ENCODE assay signal across 8 cellular contexts in the genomic region with DNA sequence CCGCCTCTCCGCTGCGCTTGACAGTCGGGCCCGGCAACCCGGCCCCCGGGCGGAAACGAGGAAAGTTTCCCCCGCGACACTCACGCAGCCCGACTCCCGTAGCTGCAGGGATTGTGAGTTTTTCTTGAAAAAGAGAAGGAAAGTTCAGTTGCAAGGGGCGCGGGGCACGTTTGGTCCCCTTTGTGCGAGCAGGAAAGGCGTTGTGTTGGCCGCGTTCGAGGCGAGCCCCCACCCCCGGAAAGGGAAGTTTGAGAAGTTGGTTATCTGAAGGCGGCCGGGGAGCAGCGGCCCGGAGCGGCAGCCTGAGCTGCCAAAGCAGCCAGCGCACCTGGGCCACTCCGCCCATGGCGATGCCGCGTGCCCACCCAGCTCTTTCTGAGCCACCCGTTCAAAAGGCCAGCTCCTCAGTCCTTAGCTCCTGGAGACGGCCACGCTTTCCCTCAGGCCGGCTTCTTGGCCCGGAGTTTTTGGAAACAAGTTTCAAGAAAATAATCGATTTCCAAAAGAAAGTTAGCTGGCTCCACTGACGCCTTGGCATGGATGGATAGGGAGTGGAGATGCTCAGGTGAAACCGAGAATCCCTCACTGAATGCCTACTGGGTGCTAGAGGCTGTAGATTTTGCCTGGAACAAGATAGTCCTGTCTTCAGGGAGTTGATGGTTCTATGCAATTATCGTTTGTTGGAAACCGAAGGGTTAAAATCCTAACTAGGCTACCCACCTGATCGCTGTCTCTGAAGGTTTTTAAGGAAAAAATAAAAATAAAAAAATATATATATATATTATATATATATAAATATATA. TPM values are rescaled to one million over a fixed set of nuclear protein-coding genes. Genes with fewer than 3 reads are reported as not detected.
DNase-seq lines count a peak whose midpoint lies in the region; ATAC-seq, FAIRE-seq and TF ChIP-seq lines count a peak whose summit lies in the region.

No MANE protein-coding gene starts in this region.

- no peak for TF ChIP-seq EP300 in GM12878 (IDR thresholded peaks at IDR 0.05; ENCODE audit: borderline replicate concordance in 1 of 2, control insufficient read depth in 1 of 2, low read depth in 2 of 2, low read length in 2 of 2)

- no peak for FAIRE-seq in GM12878 (lab: Jason Lieb, UNC)

- H3K36me3 ChIP-seq in GM12878 (ENCODE audit: control insufficient read depth in 2 of 2, insufficient read depth in 2 of 2, low read length in 1 of 2): no peaks in the 10 kb centered on the region

- no peaks in the 10 kb centered on the region for H3K79me2 ChIP-seq in GM12878 (ENCODE audit: control insufficient read depth, insufficient read depth, low read length)

- SMC1A ChIA-PET in GM12878 (lab: Charles Lee; ENCODE audit: uncharacterized antibody, unreplicated experiment): interaction anchor here (0.7 to 1.6 kb wide), 4 partner anchors 15 to 524 kb away, joined by 3 to 5 read pairs (median 3); no protein-coding TSS in a partner anchor

- H3K4me2 ChIP-seq in GM12878 (ENCODE audit: control insufficient read depth, insufficient read depth): peak overlapping the region; percentile 89

- peak overlapping the region; percentile 94 for H3K4me3 Mint-ChIP-seq in T-helper 2 cell treated with Interferon-gamma antibody and Interleukin-4, amounts not matched to agents 5 μg/mL and 100 μg/mL, for 36 hours

- no peak for TF ChIP-seq CTCF in AG10803 (conservative IDR thresholded peaks at IDR 0.05; ENCODE audit: low read length)
- no peak for TF ChIP-seq CTCF in GM12878 (IDR thresholded peaks at IDR 0.05 in 2 of 3, conservative IDR thresholded peaks at IDR 0.05 in 1 of 3; ENCODE audit: control insufficient read depth in 2 of 3, extremely low read depth in 1 of 3, insufficient read depth in 1 of 3, low read depth in 3 of 3, low read length in 3 of 3)

- H3K4me3 ChIP-seq in AG10803 (ENCODE audit: low read length): peak overlapping the region; percentile 89
- peak overlapping the region; percentile 66 for H3K4me3 ChIP-seq in GM12878

- H3K27ac ChIP-seq in GM12878 (ENCODE audit: control insufficient read depth, insufficient read depth): no peak overlapping the region

- intact Hi-C loops in GM12878 (cut with micrococcal nuclease; ENCODE audit: unreplicated experiment): no loop called here

- no peaks in the 10 kb centered on the region; the same call in 2 of the 3 replicates for H3K9me3 ChIP-seq in GM12878 (replicated peaks; ENCODE audit: control insufficient read depth, insufficient read depth, low read length)

- POLR2A ChIA-PET in GM12878 (lab: Charles Lee): no interaction called here

- no peak overlapping the region for H3K9ac ChIP-seq in GM12878 (ENCODE audit: control insufficient read depth, insufficient read depth, low read length)

- no TSS peak for BruUV-seq in GM12878 (replicated peaks; lab: Mats Ljungman, UMichigan)

- RAD21 ChIA-PET in GM12878 (lab: Charles Lee; ENCODE audit: unreplicated experiment): interaction anchor here (1.1 to 1.9 kb wide), 3 partner anchors 34 to 132 kb away, joined by 3 to 8 read pairs (median 4); no protein-coding TSS in a partner anchor

- no peaks in the 10 kb centered on the region for H3K27me3 Mint-ChIP-seq in T-helper 2 cell treated with Interferon-gamma antibody and Interleukin-4, amounts not matched to agents 5 μg/mL and 100 μg/mL, for 36 hours (ENCODE audit: low read depth)

- H4K20me1 ChIP-seq in GM12878 (ENCODE audit: control insufficient read depth, insufficient read depth): no peaks in the 10 kb centered on the region

- no peak for TF ChIP-seq POLR2A in GM12878 (IDR thresholded peaks at IDR 0.05; ENCODE audit: low read depth, low read length)

- H3K4me1 ChIP-seq in GM12878 (ENCODE audit: control insufficient read depth, insufficient read depth, low read length): no peaks in the 10 kb centered on the region

- H3K36me3 Mint-ChIP-seq in T-helper 2 cell treated with Interferon-gamma antibody and Interleukin-4, amounts not matched to agents 5 μg/mL and 100 μg/mL, for 36 hours (ENCODE audit: low read depth): peaks cover 24% of the 10 kb centered on the region

- CTCF ChIA-PET in GM12878 (lab: Yijun Ruan, JAX): no interaction called here

- in situ Hi-C loops in GM12878 (cut with MboI): no loop called here

- DNase-seq in AG10803 (ENCODE audit: low read depth): no peak
- DNase-seq in T-helper 2 cell treated with Interferon-gamma antibody and Interleukin-4, amounts not matched to agents 5 μg/mL and 100 μg/mL, for 36 hours (ENCODE audit: low spot score): peak; percentile 71
- DNase-seq in GM12878 (ENCODE audit: low read depth, low spot score): no peak
- DNase-seq in iPS-NIHi7 (ENCODE audit: extremely low spot score): peak; percentile 60
- DNase-seq in stimulated activated CD4-positive, alpha-beta T cell treated with anti-CD3 and anti-CD28 coated beads, Interleukin-15, amount 100 ng/mL, for 1 hour (ENCODE audit: low read depth in 1 of 2, low spot score in 1 of 2): peak; percentile 47 to 50
- DNase-seq in epidermal melanocyte (ENCODE audit: insufficient read length, low spot score): no peak

- H3K9me3 Mint-ChIP-seq in T-helper 2 cell treated with Interferon-gamma antibody and Interleukin-4, amounts not matched to agents 5 μg/mL and 100 μg/mL, for 36 hours: no peaks in the 10 kb centered on the region

- peak; percentile 58 for ATAC-seq in GM19395 (IDR thresholded peaks at IDR 0.05; ENCODE audit: unreplicated experiment)
- ATAC-seq in HG03520 (IDR thresholded peaks at IDR 0.05; ENCODE audit: unreplicated experiment): peak; percentile 35
- peak; percentile 70 for ATAC-seq in GM12878

- TF ChIP-seq RAD21 in GM12878 (IDR thresholded peaks at IDR 0.05; ENCODE audit: insufficient read depth, low read depth, low read length): no peak

- peak overlapping the region; percentile 95 for H3K27ac Mint-ChIP-seq in T-helper 2 cell treated with Interferon-gamma antibody and Interleukin-4, amounts not matched to agents 5 μg/mL and 100 μg/mL, for 36 hours

- H2AFZ ChIP-seq in GM12878 (ENCODE audit: control insufficient read depth, low read depth, low read length): peak overlapping the region; percentile 52

- H3K4me1 Mint-ChIP-seq in T-helper 2 cell treated with Interferon-gamma antibody and Interleukin-4, amounts not matched to agents 5 μg/mL and 100 μg/mL, for 36 hours (ENCODE audit: low read depth): peaks cover 60% of the 10 kb centered on the region

- peaks cover 0 to 26% of the 10 kb centered on the region in 2 experiments; a peak in 3 of 4 replicates for H3K27me3 ChIP-seq in GM12878 (replicated peaks in 1 of 2; ENCODE audit: control insufficient read depth in 2 of 2, insufficient read depth in 2 of 2, low read length in 1 of 2)

- WGBS in GM12878 (ENCODE audit: insufficient coverage, insufficient replicate concordance, low lambda C conversion rate, missing lambda C conversion rate): 3% methylated on average over 45 of the region's 45 CpGs

TF ChIP-seq in GM12878, 131 proteins besides CTCF, POLR2A, EP300 and RAD21:
- 0 out of 2 replicates have a peak, but pooled peaks have one; percentile 8 for TF ChIP-seq TCF12 (IDR thresholded peaks at IDR 0.05; ENCODE audit: low read depth, low read length)
- peak; percentile 16; the same call in 1 of the 2 replicates for TF ChIP-seq BMI1 (IDR thresholded peaks at IDR 0.05; ENCODE audit: borderline replicate concordance)
- no peak for TF ChIP-seq SMARCA5 (IDR thresholded peaks at IDR 0.05)
- TF ChIP-seq SP1 (IDR thresholded peaks at IDR 0.05; ENCODE audit: low read depth, low read length): no peak
- TF ChIP-seq ZBTB40 (IDR thresholded peaks at IDR 0.05; ENCODE audit: borderline replicate concordance): no peak

RNA-seq across cellular contexts. Expression of gene TGFBR2, which starts 0.8 kb away (rescaled TPM):
- total RNA-seq in GM12878 (2013; cell fraction: nucleolus; rRNA removed): 0.27 and 0.47 TPM in 2 replicates
- total RNA-seq in GM12878 (2014; rRNA removed) (0.16 and 0.17 TPM in 2 replicates), GM12878 (2014; rRNA removed; fragmentation: Illumina TruSeq; extraction: Trizol) (0.18 TPM in 2 replicates), GM12878 (2021) (0.48 and 0.62 TPM in 2 replicates)
- polyA plus RNA-seq in GM12878 (2011; ENCODE audit: low read depth): 0.14 TPM
- polyA plus RNA-seq in GM12878 (2011; rRNA removed) (0.98 and 1.2 TPM in 2 replicates), GM12878 (2014; fragmentation: Illumina TruSeq; extraction: Trizol) (0.13 and 0.19 TPM in 2 replicates), GM12878 (2014; fragmentation: Nextera tagmentation; extraction: Ambion mirVana) (under 1 TPM; 0.02 to 0.03 TPM), GM12878 (2014; rRNA removed) (0.08 and 0.26 TPM in 2 replicates), GM12878 (2016; fragmentation: Nextera tagmentation; extraction: Ambion mirVana) (under 1 TPM in 1 of 2 experiments, not detected in 1; 0.03 TPM)
- 0.73 and 0.74 TPM in 2 replicates for polyA plus RNA-seq in GM12878 (2011; cell fraction: cytosol; rRNA removed)
- polyA plus RNA-seq in GM12878 (2011; cell fraction: nucleus; rRNA removed): 0.78 and 0.79 TPM in 2 replicates
- polyA plus RNA-seq in GM12878 (2012): 0.20 TPM in 2 replicates
- 1.4 and 2.2 TPM in 2 replicates for polyA minus RNA-seq in GM12878 (2011; rRNA and poly(A)+ RNA removed)
- 0.73 and 0.80 TPM in 2 replicates for polyA minus RNA-seq in GM12878 (2011; cell fraction: cytosol; rRNA and poly(A)+ RNA removed)
- polyA minus RNA-seq in GM12878 (2011; cell fraction: nucleus; rRNA and poly(A)+ RNA removed): 0.97 and 1.4 TPM in 2 replicates

Comparison
In these comparisons a context has a peak if more than half of its experiments do, and no peak if none do; other contexts are left out.
1. DNase-seq: peak in T-helper 2 cell treated with Interferon-gamma antibody and Interleukin-4, amounts not matched to agents 5 μg/mL and 100 μg/mL, for 36 hours (single experiment), iPS-NIHi7 (single experiment) and stimulated activated CD4-positive, alpha-beta T cell treated with anti-CD3 and anti-CD28 coated beads, Interleukin-15, amount 100 ng/mL, for 1 hour (2 of 2); none in AG10803 (single experiment), GM12878 (single experiment) and epidermal melanocyte (single experiment).
2. Peak in every context shown above with its lines, with median percentiles within 50 percentile points of each other: ATAC-seq.